8 cellular contexts compared by ENCODE assay signal in the genomic region with DNA sequence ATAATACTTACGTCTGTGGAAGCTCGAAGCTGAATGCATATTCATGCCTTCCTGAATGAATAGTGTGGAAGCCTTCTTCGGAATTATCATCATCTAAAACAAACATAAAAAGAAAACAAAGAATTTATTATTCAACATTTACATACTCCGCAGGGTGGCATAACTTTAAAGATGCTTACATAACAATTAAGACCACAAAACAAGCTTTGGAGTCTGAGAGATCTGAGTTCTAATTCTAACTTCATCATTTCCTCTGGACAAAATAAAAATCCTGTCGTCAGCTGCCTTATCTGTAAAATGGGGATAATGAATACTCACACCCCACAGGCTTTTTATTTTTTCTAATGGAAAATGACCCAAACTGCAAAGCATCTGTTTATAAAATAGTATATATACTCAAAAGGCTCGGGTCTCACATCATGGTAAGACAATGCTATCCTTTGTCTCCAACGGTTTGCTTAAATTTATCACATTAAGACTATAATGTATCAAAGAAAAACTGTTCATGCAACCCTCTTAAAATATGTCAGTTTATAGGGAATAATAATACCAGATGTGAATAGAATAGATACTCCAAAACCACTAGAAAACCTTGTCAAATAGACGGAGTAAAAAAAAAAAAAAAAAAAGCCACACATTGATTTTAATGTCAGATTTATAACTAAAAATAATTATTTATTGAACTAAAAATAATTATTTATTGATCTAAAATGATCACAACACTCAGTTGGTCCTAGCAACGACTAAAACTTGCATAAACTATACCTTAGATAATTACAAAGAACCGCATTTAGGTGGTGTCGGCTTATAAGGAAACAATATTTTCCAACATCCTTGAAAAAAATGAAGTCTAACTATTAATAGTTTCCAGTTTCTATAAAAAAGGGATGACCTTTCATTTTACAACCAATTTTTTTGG. TPM values are rescaled to one million over a fixed set of nuclear protein-coding genes. Genes with fewer than 3 reads are reported as not detected.
DNase-seq lines count a peak whose midpoint lies in the region; ATAC-seq and TF ChIP-seq lines count a peak whose summit lies in the region.

No MANE protein-coding gene starts in this region.

- no peak for ATAC-seq in Panc1

- H3K4me1 ChIP-seq in Panc1 (ENCODE audit: control insufficient read depth, insufficient read depth, low read length) (peaks cover 14% of the 10 kb centered on the region; the same call in 1 of the 2 replicates), rectal smooth muscle tissue (ENCODE audit: control insufficient read depth, insufficient read depth, low read length) (peaks cover 18% of the 10 kb centered on the region)

- no peak overlapping the region for H3K9ac ChIP-seq in rectal smooth muscle tissue (ENCODE audit: low read length)

- CTCF ChIA-PET in Panc1 (lab: Charles Lee) = no interaction called here

- TF ChIP-seq CTCF in Panc1 (IDR thresholded peaks at IDR 0.05) (no peak), epithelial cell of proximal tubule (conservative IDR thresholded peaks at IDR 0.05; ENCODE audit: low read depth, low read length) (no peak)

- H3K27me3 ChIP-seq in Panc1 (ENCODE audit: control insufficient read depth, insufficient read depth, low read length) (no peaks in the 10 kb centered on the region), rectal smooth muscle tissue (ENCODE audit: control insufficient read depth, insufficient read depth, low read length) (no peaks in the 10 kb centered on the region)

- H3K4me3 ChIP-seq in Panc1 (ENCODE audit: low read depth in 2 of 2, low read length in 2 of 2) (peak overlapping the region; percentile 80 to 84), epithelial cell of proximal tubule (ENCODE audit: low read depth, low read length) (peak overlapping the region; percentile 90), rectal smooth muscle tissue (ENCODE audit: low read length) (peak overlapping the region; percentile 78)

- peak; percentile 18 for DNase-seq in DMS 273 (lab: John Stamatoyannopoulos, UW; ENCODE audit: unreplicated experiment)
- no peak for DNase-seq in DMS 273 treated with DMSO at 0.1 percent for 48 hours (lab: John Stamatoyannopoulos, UW)
- no peak for DNase-seq in Panc1 (ENCODE audit: low read depth, low spot score)
- no peak for DNase-seq in epithelial cell of proximal tubule (ENCODE audit: low read depth)
- DNase-seq in activated CD4-positive, CD25-positive, alpha-beta regulatory T cell (lab: John Stamatoyannopoulos, UW) = no peak
- DNase-seq in SHP77 treated with DMSO at 0.1 percent for 48 hours (lab: John Stamatoyannopoulos, UW) = no peak
- no peak for DNase-seq in effector CD8-positive, alpha-beta T cell (lab: John Stamatoyannopoulos, UW)

- H3K36me3 ChIP-seq in Panc1 (ENCODE audit: control insufficient read depth, insufficient read depth, low read length) = peaks cover 45% of the 10 kb centered on the region
- H3K36me3 ChIP-seq in rectal smooth muscle tissue (ENCODE audit: control insufficient read depth, insufficient read depth, low read length) = peaks cover 9% of the 10 kb centered on the region

- POLR2A ChIA-PET in Panc1 (lab: Charles Lee) = interaction anchor here (0.6 to 0.7 kb wide), 2 partner anchors 39 to 97 kb away, joined by 3 to 7 read pairs; no protein-coding TSS in a partner anchor

- no peaks in the 10 kb centered on the region for H3K9me3 ChIP-seq in Panc1 (ENCODE audit: control insufficient read depth, insufficient read depth, low read depth, low read length)

- in situ Hi-C loops in Panc1 (cut with HindIII; ENCODE audit: low pct_unique_long_range_greater_than_20kb, low sequenced_read_pairs) = no loop called here

- intact Hi-C loops in Panc1 (cut with micrococcal nuclease; ENCODE audit: unreplicated experiment) = no loop called here

- H3K27ac ChIP-seq in Panc1 (ENCODE audit: low read length) = peak overlapping the region; percentile 100
- H3K27ac ChIP-seq in rectal smooth muscle tissue (ENCODE audit: low read depth, low read length) = peak overlapping the region; percentile 98

- BruUV-seq in Panc1 (replicated peaks; lab: Mats Ljungman, UMichigan) = no TSS peak

RNA-seq across cellular contexts. Expression of gene ARRDC3, which starts 4.2 kb away (rescaled TPM):
- 33.0 TPM for total RNA-seq in Panc1 (2021; ENCODE audit: unreplicated experiment)
- 16.8 TPM for polyA plus RNA-seq in Panc1 (2012; ENCODE audit: insufficient read length)
- total RNA-seq in epithelial cell of proximal tubule = 21.5 and 34.2 TPM in 2 replicates
